ENCODE assay signal across 8 cellular contexts in the genomic region with DNA sequence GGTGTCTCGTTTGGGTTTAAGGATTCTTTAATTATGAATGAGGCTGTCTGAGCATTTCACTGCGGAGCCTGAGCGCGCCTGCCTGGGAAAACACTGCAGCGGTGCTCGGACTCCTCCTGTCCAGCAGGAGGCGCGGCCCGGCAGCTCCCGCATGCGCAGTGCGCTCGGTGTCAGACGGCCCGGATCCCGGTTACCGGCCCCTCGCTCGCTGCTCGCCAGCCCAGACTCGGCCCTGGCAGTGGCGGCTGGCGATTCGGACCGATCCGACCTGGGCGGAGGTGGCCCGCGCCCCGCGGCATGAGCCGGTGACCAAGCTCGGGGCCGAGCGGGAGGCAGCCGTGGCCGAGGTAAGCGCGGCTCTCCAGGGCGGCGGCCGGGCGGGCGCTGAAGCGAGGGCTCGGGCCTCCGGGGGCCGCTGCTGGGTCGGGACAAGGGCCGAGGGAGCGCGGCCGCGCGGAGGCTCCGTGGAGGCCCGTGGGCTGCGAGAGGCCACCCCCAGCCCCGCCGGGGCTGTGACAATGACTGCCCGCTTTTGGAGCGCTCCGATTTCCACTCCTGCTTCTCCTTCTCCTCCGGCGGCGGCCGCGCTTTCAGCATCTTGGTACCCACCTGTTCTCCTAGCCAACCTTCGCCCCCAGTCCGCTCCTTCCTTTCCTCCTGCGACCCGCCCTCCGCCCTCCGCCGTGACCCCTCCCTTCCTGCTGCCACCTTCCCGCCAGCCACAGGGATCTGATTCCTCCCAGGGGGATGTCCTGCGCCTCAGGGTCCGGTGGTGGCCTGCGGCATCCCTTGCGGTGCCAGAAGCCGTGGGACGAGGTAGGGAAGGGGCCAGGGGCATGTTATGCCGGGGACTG. TPM values are rescaled to one million over a fixed set of nuclear protein-coding genes. Genes with fewer than 3 reads are reported as not detected.
DNase-seq lines count a peak whose midpoint lies in the region; ATAC-seq and TF ChIP-seq lines count a peak whose summit lies in the region.

Gene EXT2, plus strand, starts transcription at position 173 of the 854 bp plus-strand sequence. CDS start 12,035 bp downstream, outside the sequence.

- peak; percentile 94 for TF ChIP-seq CTCF in astrocyte of the spinal cord (IDR thresholded peaks at IDR 0.05; ENCODE audit: low read depth, low read length)

- peak within 1 kb of the TSS; percentile 81 for H3K4me3 ChIP-seq in astrocyte of the spinal cord (ENCODE audit: low read depth, low read length)

- in situ Hi-C loops in astrocyte of the spinal cord (cut with HindIII; ENCODE audit: low sequenced_read_pairs) = no loop called here

- DNase-seq in SIG-M5 treated with dmso at 0.1 percent for 504 hours (lab: John Stamatoyannopoulos, UW; ENCODE audit: unreplicated experiment) (peak; percentile 75), SIG-M5 (lab: John Stamatoyannopoulos, UW) (no peak), NCI-H1930 (lab: John Stamatoyannopoulos, UW) (peak; percentile 75 to 82), T1000 (lab: John Stamatoyannopoulos, UW) (peak; percentile 79), astrocyte of the spinal cord (ENCODE audit: low read depth, low spot score) (peak; percentile 85), hypothalamus (lab: John Stamatoyannopoulos, UW) (peak; percentile 18 to 93 (median 79)), sciatic nerve (ENCODE audit: low spot score) (peak; percentile 93)

- ATAC-seq in HG02973 (IDR thresholded peaks at IDR 0.05; ENCODE audit: unreplicated experiment) = peak; percentile 89
- peak; percentile 97 for ATAC-seq in sciatic nerve

- intact Hi-C loops in sciatic nerve (cut with DNase I) = no loop called here

RNA-seq across cellular contexts. Expression of gene EXT2, which starts in this region (rescaled TPM):
- 58.7 TPM for total RNA-seq in sciatic nerve
